8 cellular contexts compared by ENCODE assay signal in genomic region chr5:57779383-57780223, GRCh38.
DNase-seq lines count a peak whose midpoint lies in the region; ATAC-seq and TF ChIP-seq lines count a peak whose summit lies in the region.

No MANE protein-coding gene starts in this region.

- POLR2A ChIA-PET in PC-9 (lab: Charles Lee; ENCODE audit: unreplicated experiment), result interaction anchor here (0.5 to 1.1 kb wide), 9 partner anchors 35 to 680 kb away, joined by 3 to 11 read pairs (median 7); no protein-coding TSS in a partner anchor

- intact Hi-C loops in PC-9 (cut with micrococcal nuclease; ENCODE audit: unreplicated experiment), result loop anchor here (1.0 to 2.0 kb wide), 14 partner anchors 44 to 1071 kb away; partner anchors contain the start of gene PLK2
- intact Hi-C loops in colonic mucosa (cut with DNase I), result loop anchor here (2.0 to 5.0 kb wide), 2 partner anchors 482 to 681 kb away; partner anchors contain the start of gene PLK2
- intact Hi-C loops in uterus (cut with DNase I; ENCODE audit: low total_unique reads), result loop anchor here (2.0 kb wide), 1 partner anchor 681 kb away; the partner anchor contains the start of gene PLK2

- peak overlapping the region; percentile 55 for H3K27ac ChIP-seq in PC-9
- no peak overlapping the region for H3K27ac ChIP-seq in colonic mucosa
- no peak overlapping the region for H3K27ac ChIP-seq in liver (ENCODE audit: low read depth in 1 of 2, low read length in 2 of 2)
- H3K27ac ChIP-seq in uterus, result peak overlapping the region in 1 of 2 donors; percentile 22

- ATAC-seq in HG03095 (IDR thresholded peaks at IDR 0.05; ENCODE audit: unreplicated experiment), result no peak

- no TSS peak for BruUV-seq in PC-9 (replicated peaks; lab: Mats Ljungman, UMichigan)

- TF ChIP-seq POLR2A in uterus (IDR thresholded peaks at IDR 0.05), result no peak

- H3K4me3 ChIP-seq in AG09309 (ENCODE audit: control insufficient read depth, low read depth, low read length) (no peak overlapping the region), PC-9 (no peak overlapping the region), colonic mucosa (no peak overlapping the region), liver (ENCODE audit: low read depth in 1 of 3, low read length in 3 of 3) (no peak overlapping the region), uterus (no peak overlapping the region)

- H3K79me2 ChIP-seq in PC-9 (ENCODE audit: low read depth), result no peaks in the 10 kb centered on the region

- H3K9ac ChIP-seq in colonic mucosa (ENCODE audit: low read depth in 2 of 2, low read length in 2 of 2) (no peak overlapping the region), liver (ENCODE audit: low read depth in 1 of 2, low read length in 2 of 2) (no peak overlapping the region)

- H3K4me2 ChIP-seq in PC-9, result no peak overlapping the region

- H3K9me2 ChIP-seq in PC-9 (ENCODE audit: insufficient read depth), result no peaks in the 10 kb centered on the region

- DNase-seq in AG09309 (ENCODE audit: low read depth) (no peak), GM10266 (ENCODE audit: extremely low spot score) (peak; percentile 10), HK-2 (ENCODE audit: unreplicated experiment) (peak; percentile 41), PC-9 (peak; percentile 59 to 73), colonic mucosa (peak; percentile 36), uterus (peak; percentile 18 to 29)

- H3K27me3 ChIP-seq in PC-9 (ENCODE audit: insufficient read depth, low read depth) (no peaks in the 10 kb centered on the region), colonic mucosa (no peaks in the 10 kb centered on the region), liver (ENCODE audit: control insufficient read depth in 4 of 4, insufficient read depth in 4 of 4, low read length in 3 of 4) (no peaks in the 10 kb centered on the region), uterus (no peaks in the 10 kb centered on the region)

- WGBS in liver, result 36% methylated on average over 3 of the region's 3 CpGs

- TF ChIP-seq CTCF in AG09309 (IDR thresholded peaks at IDR 0.05; ENCODE audit: control insufficient read depth, insufficient read depth, low read depth, low read length, missing control alignments) (peak; percentile 64), GM10266 (IDR thresholded peaks at IDR 0.05; ENCODE audit: control insufficient read depth, insufficient read depth, low read depth, missing control alignments) (peak; percentile 56), PC-9 (conservative IDR thresholded peaks at IDR 0.05) (peak; percentile 77), colonic mucosa (IDR thresholded peaks at IDR 0.05) (peak; percentile 62), liver (IDR thresholded peaks at IDR 0.05; ENCODE audit: low read depth, low read length, missing input control) (peak; percentile 68), uterus (IDR thresholded peaks at IDR 0.05) (peak; percentile 47 to 73 (median 64))

- no peaks in the 10 kb centered on the region for H3K36me3 ChIP-seq in PC-9 (ENCODE audit: low read depth)
- no peaks in the 10 kb centered on the region for H3K36me3 ChIP-seq in colonic mucosa
- no peaks in the 10 kb centered on the region for H3K36me3 ChIP-seq in liver (ENCODE audit: control insufficient read depth in 4 of 4, insufficient read depth in 3 of 4, low read depth in 1 of 4, low read length in 3 of 4)
- no peaks in the 10 kb centered on the region for H3K36me3 ChIP-seq in uterus

- H2AFZ ChIP-seq in PC-9, result no peak overlapping the region

- no peaks in the 10 kb centered on the region for H4K20me1 ChIP-seq in PC-9 (ENCODE audit: insufficient read depth)

- no peaks in the 10 kb centered on the region; the same call in 1 of the 2 replicates for H3F3A ChIP-seq in PC-9 (ENCODE audit: insufficient read depth, low read depth)

- peaks cover 5% of the 10 kb centered on the region; the same call in 1 of the 2 replicates for H3K9me3 ChIP-seq in PC-9 (ENCODE audit: insufficient read depth, low read depth)
- no peaks in the 10 kb centered on the region for H3K9me3 ChIP-seq in colonic mucosa
- no peaks in the 10 kb centered on the region for H3K9me3 ChIP-seq in liver (ENCODE audit: control insufficient read depth in 4 of 4, low read length in 3 of 4)
- H3K9me3 ChIP-seq in uterus, result no peaks in the 10 kb centered on the region

- CTCF ChIA-PET in PC-9 (lab: Charles Lee), result interaction anchor here (0.6 to 2.8 kb wide), 11 partner anchors 37 to 1065 kb away, joined by 3 to 26 read pairs (median 5); no protein-coding TSS in a partner anchor

- peak; percentile 91 to 94 for TF ChIP-seq RAD21 in liver (IDR thresholded peaks at IDR 0.05)

- H3K4me1 ChIP-seq in PC-9 (replicated peaks; ENCODE audit: insufficient read depth) (peaks cover 29% of the 10 kb centered on the region), colonic mucosa (no peaks in the 10 kb centered on the region), liver (ENCODE audit: control insufficient read depth in 4 of 4, insufficient read depth in 4 of 4, low read length in 3 of 4) (peaks cover 3 to 25% (median 19%) of the 10 kb centered on the region in 4 donors), uterus (no peaks in the 10 kb centered on the region)

TF ChIP-seq in liver, 16 proteins besides CTCF, POLR2A, EP300 and RAD21:
- peak in 1 of 2 donors; percentile 33 for TF ChIP-seq RXRA (IDR thresholded peaks at IDR 0.05)
- TF ChIP-seq HNF4A (conservative IDR thresholded peaks at IDR 0.05), result peak; percentile 5 to 44
- no peak for TF ChIP-seq NR2F2 (IDR thresholded peaks at IDR 0.05)
- TF ChIP-seq GABPA (IDR thresholded peaks at IDR 0.05 in 1 of 2, conservative IDR thresholded peaks at IDR 0.05 in 1 of 2), result no peak
- TF ChIP-seq MAX (IDR thresholded peaks at IDR 0.05), result no peak
